ENCODE assay signal across 8 cellular contexts in genomic region chr9:136095028-136095494, GRCh38. TPM values are rescaled to one million over a fixed set of nuclear protein-coding genes. Genes with fewer than 3 reads are reported as not detected.
DNase-seq lines count a peak whose midpoint lies in the region; ATAC-seq, FAIRE-seq and TF ChIP-seq lines count a peak whose summit lies in the region.

Gene NACC2 (minus strand): TSS chr9:136095289. CDS start chr9:136050521, 44,768 bp downstream.

- no peaks in the 10 kb centered on the region for H3K9me2 ChIP-seq in SK-N-SH

- H4K20me1 ChIP-seq in SK-N-SH (ENCODE audit: insufficient read depth): peaks cover 38% of the 10 kb centered on the region

- POLR2A ChIA-PET in SK-N-SH (lab: Yijun Ruan, JAX): interaction anchor here (1.4 kb wide), 2 partner anchors 10 to 14 kb away, joined by 3 to 6 read pairs; no protein-coding TSS in a partner anchor
- POLR2A ChIA-PET in GM10248 (lab: Yijun Ruan, JAX): no interaction called here

- peak within 1 kb of the TSS; percentile 86 for H3K4me3 Mint-ChIP-seq in dendritic cell treated with granulocyte-macrophage colony-stimulating factor and Interleukin-4, amounts not matched to agents 40 ng/mL and 50 ng/mL, for 4 days

- peaks cover 6% of the 10 kb centered on the region for H3F3A ChIP-seq in SK-N-SH (replicated peaks; ENCODE audit: insufficient read depth)

- no peak for TF ChIP-seq POLR2A in stomach (IDR thresholded peaks at IDR 0.05)

- intact Hi-C loops in dendritic cell treated with granulocyte-macrophage colony-stimulating factor and Interleukin-4, amounts not matched to agents 40 ng/mL and 50 ng/mL, for 4 days (cut with micrococcal nuclease): loop anchor here (2.0 kb wide), 2 partner anchors 16 to 24 kb away; partner anchors contain the start of gene TMEM250
- intact Hi-C loops in stomach (cut with DNase I; ENCODE audit: low total_unique reads): no loop called here

- H3K36me3 ChIP-seq in SK-N-SH (replicated peaks in 1 of 2; ENCODE audit: control insufficient read depth in 1 of 2, insufficient read depth in 2 of 2, low read length in 1 of 2) (peaks cover 0 to 2% of the 10 kb centered on the region in 2 experiments), liver (ENCODE audit: control insufficient read depth in 4 of 4, insufficient read depth in 3 of 4, low read depth in 1 of 4, low read length in 3 of 4) (no peaks in the 10 kb centered on the region), stomach (peaks cover 0 to 7% (median 2%) of the 10 kb centered on the region in 4 donors)

- H3K27ac Mint-ChIP-seq in dendritic cell treated with granulocyte-macrophage colony-stimulating factor and Interleukin-4, amounts not matched to agents 40 ng/mL and 50 ng/mL, for 4 days: peak within 1 kb of the TSS; percentile 79

- no peak for FAIRE-seq in GM19239 (lab: Jason Lieb, UNC)

- CTCF ChIA-PET in SK-N-SH (lab: Yijun Ruan, JAX): interaction anchor here (1.2 to 3.2 kb wide), 8 partner anchors 10 to 127 kb away, joined by 3 to 18 read pairs (median 6); partner anchors contain the start of gene TMEM250
- CTCF ChIA-PET in GM10248 (lab: Yijun Ruan, JAX): no interaction called here

- peak within 1 kb of the TSS; percentile 75 to 78 for H3K4me3 ChIP-seq in SK-N-SH (ENCODE audit: low read depth in 2 of 2, low read length in 1 of 2)
- peak within 1 kb of the TSS; percentile 51 to 93 (median 80) for H3K4me3 ChIP-seq in liver (ENCODE audit: low read depth in 1 of 3, low read length in 3 of 3)
- peak within 1 kb of the TSS; percentile 87 to 95 (median 90) for H3K4me3 ChIP-seq in stomach

- H2AFZ ChIP-seq in SK-N-SH (ENCODE audit: low read depth): peak within 1 kb of the TSS; percentile 46; the same call in 1 of the 2 replicates

- TF ChIP-seq CTCF in SK-N-SH (IDR thresholded peaks at IDR 0.05) (no peak), liver (IDR thresholded peaks at IDR 0.05; ENCODE audit: low read depth, low read length, missing input control) (no peak), stomach (IDR thresholded peaks at IDR 0.05) (no peak), GM10248 (IDR thresholded peaks at IDR 0.05; ENCODE audit: control extremely low read depth, extremely low read depth, low read depth, missing control alignments) (no peak)

- no peaks in the 10 kb centered on the region for H3K27me3 ChIP-seq in SK-N-SH (ENCODE audit: insufficient read depth)
- no peaks in the 10 kb centered on the region for H3K27me3 ChIP-seq in liver (ENCODE audit: control insufficient read depth in 4 of 4, insufficient read depth in 4 of 4, low read length in 3 of 4)
- H3K27me3 ChIP-seq in stomach: peaks cover 0 to 17% (median 0%) of the 10 kb centered on the region in 3 donors

- no peaks in the 10 kb centered on the region for H3K9me3 Mint-ChIP-seq in dendritic cell treated with granulocyte-macrophage colony-stimulating factor and Interleukin-4, amounts not matched to agents 40 ng/mL and 50 ng/mL, for 4 days

- TF ChIP-seq EP300 in SK-N-SH (IDR thresholded peaks at IDR 0.05; ENCODE audit: borderline replicate concordance in 1 of 2, low read depth in 1 of 2, low read length in 1 of 2): no peak
- TF ChIP-seq EP300 in stomach (IDR thresholded peaks at IDR 0.05): no peak

- peaks cover 59% of the 10 kb centered on the region for H3K4me1 Mint-ChIP-seq in dendritic cell treated with granulocyte-macrophage colony-stimulating factor and Interleukin-4, amounts not matched to agents 40 ng/mL and 50 ng/mL, for 4 days (ENCODE audit: low read depth)

- no peak for TF ChIP-seq RAD21 in SK-N-SH (IDR thresholded peaks at IDR 0.05; ENCODE audit: low read length)
- TF ChIP-seq RAD21 in liver (IDR thresholded peaks at IDR 0.05): no peak

- WGBS in SK-N-SH (ENCODE audit: low lambda C conversion rate): no CpG with 5 or more reads among the region's 78 CpGs
- WGBS in liver: under 1% methylated on average over 78 of the region's 78 CpGs
- 0% methylated on average over 17 to 76 of the region's 78 CpGs; no CpG with 5 or more reads in 1 of the 5 donors for WGBS in stomach, 5 donors

- no peaks in the 10 kb centered on the region for H3K9me3 ChIP-seq in SK-N-SH
- H3K9me3 ChIP-seq in liver (ENCODE audit: control insufficient read depth in 4 of 4, low read length in 3 of 4): no peaks in the 10 kb centered on the region
- H3K9me3 ChIP-seq in stomach: no peaks in the 10 kb centered on the region

- DNase-seq in 8988T (peak; percentile 97), GM19239 (ENCODE audit: insufficient read length, low spot score) (peak; percentile 69), SK-N-SH (peak; percentile 85), stomach (peak; percentile 79), GM10248 (ENCODE audit: extremely low spot score) (no peak)

- H3K9ac ChIP-seq in SK-N-SH (peak within 1 kb of the TSS; percentile 67), liver (ENCODE audit: low read depth in 1 of 2, low read length in 2 of 2) (peak within 1 kb of the TSS; percentile 51 to 68)

- peaks cover 28% of the 10 kb centered on the region for H3K36me3 Mint-ChIP-seq in dendritic cell treated with granulocyte-macrophage colony-stimulating factor and Interleukin-4, amounts not matched to agents 40 ng/mL and 50 ng/mL, for 4 days (ENCODE audit: low read depth)

- H3K79me2 ChIP-seq in SK-N-SH (ENCODE audit: insufficient read depth): peaks cover 51% of the 10 kb centered on the region

- H3K4me1 ChIP-seq in SK-N-SH (ENCODE audit: control insufficient read depth in 1 of 2, insufficient read depth in 2 of 2, low read depth in 1 of 2, low read length in 1 of 2): peaks cover 23 to 27% of the 10 kb centered on the region in 2 experiments; a peak in 3 of 4 replicates
- H3K4me1 ChIP-seq in liver (ENCODE audit: control insufficient read depth in 4 of 4, insufficient read depth in 4 of 4, low read length in 3 of 4): peaks cover 15 to 45% (median 27%) of the 10 kb centered on the region in 4 donors
- peaks cover 45 to 64% (median 52%) of the 10 kb centered on the region in 4 donors for H3K4me1 ChIP-seq in stomach

- peak within 1 kb of the TSS; percentile 92 for H3K4me2 ChIP-seq in SK-N-SH

- no peak for ATAC-seq in GM18511 (IDR thresholded peaks at IDR 0.05; ENCODE audit: unreplicated experiment)

- H3K27me3 Mint-ChIP-seq in dendritic cell treated with granulocyte-macrophage colony-stimulating factor and Interleukin-4, amounts not matched to agents 40 ng/mL and 50 ng/mL, for 4 days: peaks cover 28% of the 10 kb centered on the region

- peak within 1 kb of the TSS; percentile 6 to 47; a peak in 2 of 4 replicates for H3K27ac ChIP-seq in SK-N-SH (ENCODE audit: low read depth in 2 of 2, low read length in 1 of 2)
- H3K27ac ChIP-seq in liver (ENCODE audit: low read depth in 1 of 2, low read length in 2 of 2): peak within 1 kb of the TSS; percentile 75 to 79
- peak within 1 kb of the TSS; percentile 86 to 96 (median 94) for H3K27ac ChIP-seq in stomach

TF ChIP-seq in SK-N-SH, 30 proteins besides CTCF, POLR2A, EP300 and RAD21 (continues in another document):
- TF ChIP-seq ELF1 (IDR thresholded peaks at IDR 0.05) (no peak), RCOR1 (IDR thresholded peaks at IDR 0.05; ENCODE audit: low read length) (no peak), EZH2phosphoT487 (IDR thresholded peaks at IDR 0.05; ENCODE audit: borderline replicate concordance, low read depth) (no peak), NRF1 (IDR thresholded peaks at IDR 0.05; ENCODE audit: low read depth, low read length) (no peak; the same call in 1 of the 2 replicates), USF1 (IDR thresholded peaks at IDR 0.05; ENCODE audit: borderline replicate concordance, low read depth) (no peak), MAX (IDR thresholded peaks at IDR 0.05; ENCODE audit: low read depth) (no peak), MXI1 (IDR thresholded peaks at IDR 0.05; ENCODE audit: low read depth, low read length) (no peak)

TF ChIP-seq in liver, 16 proteins besides CTCF, POLR2A, EP300 and RAD21:
- TF ChIP-seq ATF3 (IDR thresholded peaks at IDR 0.05): no peak

RNA-seq across cellular contexts. Expression of gene NACC2, which starts in this region (rescaled TPM):
- polyA plus RNA-seq in SK-N-SH (2012; rRNA removed): 18.4 and 22.1 TPM in 2 replicates
- polyA plus RNA-seq in SK-N-SH (2012; cell fraction: cytosol; rRNA removed): 11.0 and 14.6 TPM in 2 replicates
- 32.2 and 32.4 TPM in 2 replicates for polyA plus RNA-seq in SK-N-SH (2012; cell fraction: nucleus; rRNA removed)
- total RNA-seq in liver: 10 to 100 TPM in 1 of 2 donors, 1 to 10 TPM in 1; 6.7 to 17.8 TPM
- 10 to 100 TPM in 1 of 2 donors, 1 to 10 TPM in 1; 4.8 to 10.8 TPM for polyA plus RNA-seq in liver
- total RNA-seq in stomach: 10 to 100 TPM in 4 of 5 donors, 1 to 10 TPM in 1; 9.5 to 69.2 (median 16.1) TPM
- polyA plus RNA-seq in stomach: 1 to 10 TPM; 4.1 to 7.0 (median 6.6) TPM

Comparison
In these comparisons a context has a peak if more than half of its experiments do, and no peak if none do; other contexts are left out.
1. H3K27ac ChIP-seq: peak in every context shown above with its lines; median percentile 94 in stomach; 77 in liver; 26 in SK-N-SH.